19 cellular contexts compared by ENCODE assay signal in genomic region chr3:50637945-50638344, GRCh38. TPM values are rescaled to one million over a fixed set of nuclear protein-coding genes. Genes with fewer than 3 reads are reported as not detected.
DNase-seq lines count a peak whose midpoint lies in the region; ATAC-seq, FAIRE-seq and TF ChIP-seq lines count a peak whose summit lies in the region.
"Had no signal": no experiment of that assay in that cellular context is flagged by ENCODE, and none has a peak within 500 bp of the region (broad histone marks: within the 10 kb centered on the region; RNA-seq: fewer than 3 reads in every experiment).

No MANE protein-coding gene starts in this region.

- DNase-seq in activated CD8-positive, alpha-beta memory T cell treated with anti-CD3 and anti-CD28 coated beads, Interleukin-2, amount 10 ng/mL, durations not matched to agents 7 days and 5 days, result no peak
- DNase-seq in activated CD8-positive, alpha-beta memory T cell treated with anti-CD3 and anti-CD28 coated beads, Interleukin-2, amount 50 U/mL, for 48 hours, result no peak
- DNase-seq in T-cell (no peak), endothelial cell (ENCODE audit: low spot score) (no peak), osteoblast (ENCODE audit: insufficient read length, low spot score, missing footprints) (no peak), 8988T (no peak), OCI-LY7 (ENCODE audit: low spot score) (no peak), D721Med (ENCODE audit: insufficient read length, low spot score) (no peak)
- DNase-seq: central memory CD4-positive, alpha-beta T cell; effector memory CD4-positive, alpha-beta T cell; left colon; MM.1S; NCI-H1930; NCI-H510A; OCI-M1; SK-N-SH; stimulated activated naive CD4-positive, alpha-beta T cell treated with Interleukin-2 at 50 U/mL for 16 hours had no signal

- CTCF ChIA-PET in activated CD8-positive, alpha-beta memory T cell treated with anti-CD3 and anti-CD28 coated beads, Interleukin-2, amount 10 ng/mL, durations not matched to agents 7 days and 5 days (lab: Charles Lee), result interaction anchor here (1.0 to 1.8 kb wide), 2 partner anchors 9 to 18 kb away, joined by 3 to 8 read pairs; no protein-coding TSS in a partner anchor
- CTCF ChIA-PET in T-cell (lab: Charles Lee), result no interaction called here
- CTCF ChIA-PET in OCI-LY7 (lab: Charles Lee; ENCODE audit: unreplicated experiment), result no interaction called here

- H3K9me3 Mint-ChIP-seq in activated CD8-positive, alpha-beta memory T cell treated with anti-CD3 and anti-CD28 coated beads, Interleukin-2, amount 10 ng/mL, durations not matched to agents 7 days and 5 days (ENCODE audit: low read depth), result no peaks in the 10 kb centered on the region
- H3K9me3 Mint-ChIP-seq in T-cell (no peaks in the 10 kb centered on the region), endothelial cell (ENCODE audit: unreplicated experiment) (no peaks in the 10 kb centered on the region)

- H3K9me3 ChIP-seq in osteoblast (ENCODE audit: low read depth, low read length) (no peaks in the 10 kb centered on the region), OCI-LY7 (ENCODE audit: low read length) (no peaks in the 10 kb centered on the region)
- H3K9me3 ChIP-seq: SK-N-SH, vagina had no signal

- ATAC-seq in activated CD8-positive, alpha-beta memory T cell treated with anti-CD3 and anti-CD28 coated beads, Interleukin-2, amount 10 ng/mL, durations not matched to agents 7 days and 5 days, result no peak
- ATAC-seq in T-cell (replicated peaks in 1 of 4), result no peak
- ATAC-seq: left colon had no signal

- H3K4me1 ChIP-seq in osteoblast (ENCODE audit: insufficient read depth, low read length) (peaks cover 35% of the 10 kb centered on the region), OCI-LY7 (ENCODE audit: insufficient read depth, low read length, poor library complexity, severe bottlenecking) (no peaks in the 10 kb centered on the region)

- H2AFZ ChIP-seq in osteoblast (ENCODE audit: low read length), result no peak overlapping the region
- no peak overlapping the region for H2AFZ ChIP-seq in OCI-LY7 (ENCODE audit: low read length)
- H2AFZ ChIP-seq: parathyroid adenoma had no signal

- peaks cover 43% of the 10 kb centered on the region for H3K4me1 Mint-ChIP-seq in activated CD8-positive, alpha-beta memory T cell treated with anti-CD3 and anti-CD28 coated beads, Interleukin-2, amount 10 ng/mL, durations not matched to agents 7 days and 5 days
- H3K4me1 Mint-ChIP-seq in T-cell (peaks cover 44 to 51% (median 47%) of the 10 kb centered on the region in 3 donors), endothelial cell (ENCODE audit: unreplicated experiment) (peaks cover 11% of the 10 kb centered on the region)

- H3K4me3 Mint-ChIP-seq in activated CD8-positive, alpha-beta memory T cell treated with anti-CD3 and anti-CD28 coated beads, Interleukin-2, amount 10 ng/mL, durations not matched to agents 7 days and 5 days, result no peak overlapping the region
- H3K4me3 Mint-ChIP-seq in T-cell, result peak overlapping the region in 1 of 3 donors; percentile 32
- H3K4me3 Mint-ChIP-seq in endothelial cell (ENCODE audit: unreplicated experiment), result no peak overlapping the region

- H3K36me3 ChIP-seq in osteoblast (ENCODE audit: insufficient read depth, low read length) (peaks cover 17% of the 10 kb centered on the region), OCI-LY7 (ENCODE audit: insufficient read depth, low read length) (0 out of 2 replicates have a peak, but pooled peaks cover 7% of the 10 kb centered on the region)

- H3K27ac ChIP-seq in osteoblast (ENCODE audit: low read depth, low read length) (peak overlapping the region; percentile 65), OCI-LY7 (ENCODE audit: low read depth, low read length, poor library complexity, severe bottlenecking) (no peak overlapping the region)
- H3K27ac ChIP-seq: parathyroid adenoma, vagina had no signal

- H3K4me2 ChIP-seq in osteoblast (ENCODE audit: insufficient read depth, low read length) (no peak overlapping the region), OCI-LY7 (ENCODE audit: low read length) (no peak overlapping the region)
- H3K4me2 ChIP-seq: SK-N-SH had no signal

- POLR2A ChIA-PET in T-cell (lab: Charles Lee), result no interaction called here
- POLR2A ChIA-PET in OCI-LY7 (lab: Charles Lee), result no interaction called here

- H3K27ac Mint-ChIP-seq in activated CD8-positive, alpha-beta memory T cell treated with anti-CD3 and anti-CD28 coated beads, Interleukin-2, amount 10 ng/mL, durations not matched to agents 7 days and 5 days, result peak overlapping the region; percentile 75
- H3K27ac Mint-ChIP-seq in T-cell (peak overlapping the region; percentile 76 to 88), endothelial cell (ENCODE audit: unreplicated experiment) (peak overlapping the region; percentile 20)

- H4K20me1 ChIP-seq in osteoblast (ENCODE audit: insufficient read depth, low read length), result no peaks in the 10 kb centered on the region
- no peaks in the 10 kb centered on the region for H4K20me1 ChIP-seq in OCI-LY7 (ENCODE audit: insufficient read depth, low read length)

- FAIRE-seq in D721Med (lab: Jason Lieb, UNC), result no peak

- no peaks in the 10 kb centered on the region for H3K9me2 ChIP-seq in OCI-LY7 (ENCODE audit: insufficient read depth, low read length)
- H3K9me2 ChIP-seq: SK-N-SH had no signal

- no TSS peak for BruUV-seq in OCI-LY7 (replicated peaks; lab: Mats Ljungman, UMichigan)

- H3K79me2 ChIP-seq in osteoblast (ENCODE audit: insufficient read depth, low read length) (peaks cover 72% of the 10 kb centered on the region), OCI-LY7 (ENCODE audit: insufficient read depth, low read depth, low read length) (no peaks in the 10 kb centered on the region)

- no peaks in the 10 kb centered on the region for H3K27me3 ChIP-seq in osteoblast (ENCODE audit: insufficient read depth, low read length)
- H3K27me3 ChIP-seq: vagina had no signal

- peaks cover 25% of the 10 kb centered on the region for H3K36me3 Mint-ChIP-seq in activated CD8-positive, alpha-beta memory T cell treated with anti-CD3 and anti-CD28 coated beads, Interleukin-2, amount 10 ng/mL, durations not matched to agents 7 days and 5 days
- H3K36me3 Mint-ChIP-seq in T-cell (peaks cover 31% of the 10 kb centered on the region), endothelial cell (ENCODE audit: low read depth, unreplicated experiment) (no peaks in the 10 kb centered on the region)

- H3K4me3 ChIP-seq in osteoblast (ENCODE audit: insufficient read depth, low read length), result no peak overlapping the region
- H3K4me3 ChIP-seq in OCI-LY7 (ENCODE audit: low read depth, low read length, poor library complexity, severe bottlenecking), result no peak overlapping the region
- H3K4me3 ChIP-seq: vagina had no signal

- no peaks in the 10 kb centered on the region for H3K27me3 Mint-ChIP-seq in activated CD8-positive, alpha-beta memory T cell treated with anti-CD3 and anti-CD28 coated beads, Interleukin-2, amount 10 ng/mL, durations not matched to agents 7 days and 5 days
- H3K27me3 Mint-ChIP-seq in T-cell, result no peaks in the 10 kb centered on the region
- peaks cover 10% of the 10 kb centered on the region for H3K27me3 Mint-ChIP-seq in endothelial cell (ENCODE audit: unreplicated experiment)

- intact Hi-C loops in OCI-LY7 (cut with micrococcal nuclease; ENCODE audit: unreplicated experiment), result no loop called here

- TF ChIP-seq CTCF in endothelial cell (IDR thresholded peaks at IDR 0.05; ENCODE audit: unreplicated experiment) (no peak), osteoblast (IDR thresholded peaks at IDR 0.05; ENCODE audit: extremely low read depth, low read depth, low read length) (no peak), OCI-LY7 (conservative IDR thresholded peaks at IDR 0.05; ENCODE audit: low read length) (no peak), D721Med (IDR thresholded peaks at IDR 0.05; ENCODE audit: insufficient read depth, missing control alignments) (no peak)

RNA-seq across cellular contexts. Expression of gene MAPKAPK3, which starts 21.0 kb away (rescaled TPM):
- total RNA-seq in activated CD8-positive, alpha-beta memory T cell treated with anti-CD3 and anti-CD28 coated beads, Interleukin-2, amount 10 ng/mL, durations not matched to agents 7 days and 5 days, result 100 to 1,000 TPM; 156 to 175 TPM
- total RNA-seq in T-cell (10 to 100 TPM; 35.1 to 66.6 (median 53.0) TPM), endothelial cell (ENCODE audit: unreplicated experiment) (6.4 TPM), osteoblast (56.5 and 66.6 TPM in 2 replicates), OCI-LY7 (2022) (20.3 and 25.2 TPM in 2 replicates)
- total RNA-seq in OCI-LY7 (2014; rRNA removed; shearing (Covaris generic)), result 17.5 and 24.1 TPM in 2 replicates

RNA-seq across cellular contexts. Expression of gene CISH, which starts 26.4 kb away (rescaled TPM):
- 100 to 1,000 TPM; 266 to 369 TPM for total RNA-seq in activated CD8-positive, alpha-beta memory T cell treated with anti-CD3 and anti-CD28 coated beads, Interleukin-2, amount 10 ng/mL, durations not matched to agents 7 days and 5 days
- 100 to 1,000 TPM in 3 of 5 donors, 10 to 100 TPM in 2; 37.4 to 217 (median 190) TPM for total RNA-seq in T-cell
- total RNA-seq in endothelial cell (ENCODE audit: unreplicated experiment), result 2.6 TPM
- total RNA-seq in osteoblast, result 1.1 and 1.2 TPM in 2 replicates
- 0.05 TPM in 1 of 2 replicates, not detected in the other for total RNA-seq in OCI-LY7 (2014; rRNA removed; shearing (Covaris generic))
- not detected in 2 replicates for total RNA-seq in OCI-LY7 (2022)

RNA-seq across cellular contexts. Expression of gene DOCK3, which starts 36.8 kb away (rescaled TPM):
- total RNA-seq in activated CD8-positive, alpha-beta memory T cell treated with anti-CD3 and anti-CD28 coated beads, Interleukin-2, amount 10 ng/mL, durations not matched to agents 7 days and 5 days, result 1 to 10 TPM; 3.4 to 4.1 TPM
- total RNA-seq in T-cell, result 1 to 10 TPM; 2.0 to 3.2 (median 2.6) TPM
- total RNA-seq in endothelial cell (ENCODE audit: unreplicated experiment), result 1.3 TPM
- total RNA-seq in osteoblast, result 0.29 and 0.36 TPM in 2 replicates
- total RNA-seq in OCI-LY7 (2014; rRNA removed; shearing (Covaris generic)), result not detected in 2 replicates
- not detected in 2 replicates for total RNA-seq in OCI-LY7 (2022)

Comparison
In these comparisons a context has a peak if more than half of its experiments do, and no peak if none do; other contexts are left out.
1. H3K27ac Mint-ChIP-seq: peak in every context shown above with its lines; median percentile 82 in T-cell; 75 in activated CD8-positive, alpha-beta memory T cell treated with anti-CD3 and anti-CD28 coated beads, Interleukin-2, amount 10 ng/mL, durations not matched to agents 7 days and 5 days; 20 in endothelial cell.
2. RNA of gene CISH, which starts 26.4 kb away (total RNA-seq): 266 to 369 TPM in activated CD8-positive, alpha-beta memory T cell treated with anti-CD3 and anti-CD28 coated beads, Interleukin-2, amount 10 ng/mL, durations not matched to agents 7 days and 5 days and 37.4 to 217 TPM in T-cell; 2.6 TPM in endothelial cell (single experiment), 1.1 to 1.2 TPM in osteoblast and 0.05 TPM in OCI-LY7; every median in the first group is over 10 times any median in the second.